8 cellular contexts compared by ENCODE assay signal in genomic region chr21:38853421-38853919, GRCh38. TPM values are rescaled to one million over a fixed set of nuclear protein-coding genes. Genes with fewer than 3 reads are reported as not detected.
A peak's percentile ranks its signal among the peaks of the same experiment; 100 is the strongest.
DNase-seq lines count a peak whose midpoint lies in the region; ATAC-seq and TF ChIP-seq lines count a peak whose summit lies in the region.

No MANE protein-coding gene starts in this region.

- H3K36me3 ChIP-seq in BLaER1 (no peaks in the 10 kb centered on the region), colonic mucosa (no peaks in the 10 kb centered on the region), stomach (no peaks in the 10 kb centered on the region)

- no peaks in the 10 kb centered on the region for H4K20me1 ChIP-seq in BLaER1

- H3K27ac ChIP-seq in BLaER1 (peak overlapping the region; percentile 71), colonic mucosa (no peak overlapping the region), stomach (no peak overlapping the region), caudate nucleus (ENCODE audit: low read depth, low read length) (no peak overlapping the region)

- TF ChIP-seq CTCF in NB4 (IDR thresholded peaks at IDR 0.05; ENCODE audit: low read depth, low read length) = no peak
- no peak for TF ChIP-seq CTCF in colonic mucosa (IDR thresholded peaks at IDR 0.05)
- TF ChIP-seq CTCF in stomach (IDR thresholded peaks at IDR 0.05) = no peak

- peak; percentile 77 for ATAC-seq in GM21825 (IDR thresholded peaks at IDR 0.05; ENCODE audit: unreplicated experiment)

- TF ChIP-seq POLR2A in NB4 (IDR thresholded peaks at IDR 0.05; ENCODE audit: extremely low read depth, insufficient read length) (no peak), stomach (IDR thresholded peaks at IDR 0.05) (no peak)

- H3K27me3 ChIP-seq in BLaER1 = no peaks in the 10 kb centered on the region
- H3K27me3 ChIP-seq in colonic mucosa = no peaks in the 10 kb centered on the region
- H3K27me3 ChIP-seq in stomach = no peaks in the 10 kb centered on the region

- peak overlapping the region; percentile 64 for H3K4me2 ChIP-seq in BLaER1

- peak; percentile 88 for DNase-seq in NB4 (ENCODE audit: low read depth)
- DNase-seq in colonic mucosa = peak; percentile 15
- peak; percentile 53 for DNase-seq in stomach
- DNase-seq in caudate nucleus (lab: John Stamatoyannopoulos, UW) = no peak
- DNase-seq in putamen (ENCODE audit: low spot score) = no peak
- DNase-seq in hypothalamus (lab: John Stamatoyannopoulos, UW) = no peak

- whole genome bisulfite sequencing in stomach, 5 donors = 68 to 88% (median 78%) methylated on average over 4 to 6 of the region's 6 CpGs

- TF ChIP-seq EP300 in stomach (IDR thresholded peaks at IDR 0.05) = no peak

- H3K9me3 ChIP-seq in BLaER1 = peaks cover 6% of the 10 kb centered on the region
- H3K9me3 ChIP-seq in colonic mucosa = no peaks in the 10 kb centered on the region
- H3K9me3 ChIP-seq in stomach = no peaks in the 10 kb centered on the region

- H3K4me3 ChIP-seq in BLaER1 = no peak overlapping the region
- H3K4me3 ChIP-seq in NB4 (ENCODE audit: low read depth, low read length) = no peak overlapping the region
- no peak overlapping the region for H3K4me3 ChIP-seq in colonic mucosa
- H3K4me3 ChIP-seq in stomach = no peak overlapping the region

- peaks cover 62% of the 10 kb centered on the region for H3K4me1 ChIP-seq in BLaER1
- H3K4me1 ChIP-seq in colonic mucosa = no peaks in the 10 kb centered on the region
- no peaks in the 10 kb centered on the region for H3K4me1 ChIP-seq in stomach

- H3K9ac ChIP-seq in BLaER1 (no peak overlapping the region), colonic mucosa (ENCODE audit: low read depth in 2 of 2, low read length in 2 of 2) (no peak overlapping the region)

- intact Hi-C loops in colonic mucosa (cut with DNase I) = no loop called here
- intact Hi-C loops in stomach (cut with DNase I; ENCODE audit: low total_unique reads) = no loop called here

RNA-seq across cellular contexts. Expression of gene ETS2, which starts 47.7 kb away (rescaled TPM):
- total RNA-seq in colonic mucosa = 100 to 1,000 TPM; 110 to 185 TPM
- 10 to 100 TPM; 33.8 to 80.0 (median 44.3) TPM for total RNA-seq in stomach
- 10 to 100 TPM; 40.2 to 60.3 (median 57.0) TPM for polyA plus RNA-seq in stomach

Comparison
In these comparisons a context has a peak if more than half of its experiments do, and no peak if none do; other contexts are left out.
1. DNase-seq: peak in NB4 (single experiment), colonic mucosa (single experiment) and stomach (single experiment); none in caudate nucleus (0 of 61), putamen (single experiment) and hypothalamus (0 of 51).